In the genomic region with DNA sequence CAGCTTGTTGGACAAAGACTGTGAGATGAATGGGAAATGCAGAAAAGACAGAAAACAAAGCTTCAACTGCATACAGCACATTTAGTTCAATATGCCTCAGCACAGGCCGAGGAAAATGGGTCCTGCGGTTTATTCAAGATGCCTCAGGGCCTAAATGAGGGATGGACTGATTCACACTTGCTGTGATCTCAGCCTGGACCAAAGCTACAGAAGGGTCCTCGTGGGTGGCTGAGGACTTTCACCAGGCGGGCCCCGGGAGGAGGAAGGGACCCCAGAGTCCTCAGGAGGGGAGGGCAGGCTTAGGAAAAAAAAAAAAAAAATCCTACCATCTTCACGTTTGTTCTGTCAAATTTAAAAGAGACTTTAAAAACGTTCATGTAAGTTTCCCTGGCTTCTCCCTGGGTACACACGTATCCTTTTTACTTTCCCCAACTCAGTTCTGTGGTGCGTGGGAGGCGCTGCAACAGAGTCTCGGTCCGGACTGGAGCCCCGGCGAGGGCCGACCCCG, we compare ENCODE assay signal across 8 cellular contexts. TPM values are rescaled to one million over a fixed set of nuclear protein-coding genes. Genes with fewer than 3 reads are reported as not detected.
DNase-seq lines count a peak whose midpoint lies in the region; ATAC-seq, FAIRE-seq and TF ChIP-seq lines count a peak whose summit lies in the region.

No MANE protein-coding gene starts in this region.

- TF ChIP-seq POLR2A in H1 (IDR thresholded peaks at IDR 0.05; ENCODE audit: control extremely low read depth in 1 of 2, low read depth in 2 of 2, low read length in 2 of 2), result no peak

- CTCF ChIA-PET in H1 (lab: Charles Lee; ENCODE audit: partially characterized antibody), result interaction anchor here (0.9 to 3.1 kb wide), 21 partner anchors 9 to 401 kb away, joined by 3 to 21 read pairs (median 5); partner anchors contain the start of gene ZNF777

- H2BK12ac ChIP-seq in H1 (ENCODE audit: low read depth, low read length), result no peak overlapping the region; the same call in 1 of the 2 replicates

- H4K8ac ChIP-seq in H1 (ENCODE audit: extremely low read depth, insufficient read depth, low read length), result peak overlapping the region; percentile 92; the same call in 1 of the 2 replicates

- H3K4me3 ChIP-seq in H7 (ENCODE audit: insufficient read depth, low read depth, low read length), result peak overlapping the region; percentile 65
- H3K4me3 ChIP-seq in SJCRH30, result peak overlapping the region; percentile 64
- H3K4me3 ChIP-seq in H1 (ENCODE audit: extremely low read depth in 1 of 4, insufficient read depth in 2 of 4, low read depth in 3 of 4, low read length in 4 of 4), result peak overlapping the region; percentile 47 to 73 (median 50)

- H4K91ac ChIP-seq in H1 (replicated peaks; ENCODE audit: insufficient read length, low read length), result no peak overlapping the region

- no peak overlapping the region for H2AK5ac ChIP-seq in H1 (ENCODE audit: low read depth, low read length)

- WGBS in H1 (ENCODE audit: extremely low coverage in 1 of 2, insufficient coverage in 1 of 2, insufficient read length in 1 of 2, insufficient replicate concordance in 2 of 2, low coverage in 1 of 2, low lambda C conversion rate in 2 of 2, missing lambda C conversion rate in 1 of 2), 2 experiments, result 21% methylated on average over 16 of the region's 16 CpGs; no CpG with 5 or more reads in 1 of the 2 experiments

- peak overlapping the region; percentile 86; the same call in 1 of the 2 replicates for H2AFZ ChIP-seq in H1 (ENCODE audit: low read length)

- H3K79me2 ChIP-seq in H1 (ENCODE audit: control insufficient read depth in 1 of 2, insufficient read depth in 2 of 2, low read length in 2 of 2), result no peaks in the 10 kb centered on the region

- H3K27ac ChIP-seq in SJCRH30 (peak overlapping the region; percentile 67), H1 (ENCODE audit: low read depth, low read length) (no peak overlapping the region)

- no peaks in the 10 kb centered on the region for H4K20me1 ChIP-seq in H1 (replicated peaks in 1 of 2; ENCODE audit: control insufficient read depth in 1 of 2, insufficient read depth in 2 of 2, low read length in 2 of 2)

- no peak overlapping the region for H2BK15ac ChIP-seq in H1 (ENCODE audit: low read length)

- no peaks in the 10 kb centered on the region for H3K79me1 ChIP-seq in H1 (ENCODE audit: low read depth, low read length)

- peak overlapping the region; percentile 48; the same call in 1 of the 2 replicates for H3K18ac ChIP-seq in H1 (ENCODE audit: extremely low read depth, low read length)

- ATAC-seq in HG03039 (IDR thresholded peaks at IDR 0.05; ENCODE audit: unreplicated experiment) (no peak), HG03520 (IDR thresholded peaks at IDR 0.05; ENCODE audit: unreplicated experiment) (no peak), HG03280 (IDR thresholded peaks at IDR 0.05; ENCODE audit: unreplicated experiment) (no peak)

- no peak overlapping the region for H2BK20ac ChIP-seq in H1 (ENCODE audit: low read length)

- H3K4me1 ChIP-seq in SJCRH30 (no peaks in the 10 kb centered on the region), H1 (replicated peaks in 1 of 4; ENCODE audit: control insufficient read depth in 3 of 4, insufficient read depth in 4 of 4, low read length in 3 of 4) (peaks cover 0 to 3% (median 0%) of the 10 kb centered on the region in 4 experiments; a peak in 1 of 7 replicates)

- no peak overlapping the region for H4K5ac ChIP-seq in H1 (ENCODE audit: insufficient read length, low read depth, low read length)

- peak overlapping the region; percentile 71 to 90 for H3K4me2 ChIP-seq in H1 (ENCODE audit: insufficient read depth in 1 of 2, low read depth in 2 of 2, low read length in 2 of 2)

- H3K27me3 ChIP-seq in H7 (ENCODE audit: control insufficient read depth, insufficient read depth, low read length) (peaks cover 6% of the 10 kb centered on the region), SJCRH30 (no peaks in the 10 kb centered on the region), H1 (replicated peaks in 1 of 4; ENCODE audit: control insufficient read depth in 3 of 4, extremely low read depth in 1 of 4, insufficient read depth in 3 of 4, low read length in 3 of 4) (peaks cover 0 to 2% (median 1%) of the 10 kb centered on the region in 4 experiments; a peak in 1 of 7 replicates)

- no peak for FAIRE-seq in H1 (lab: Jason Lieb, UNC)

- no peak overlapping the region for H2BK5ac ChIP-seq in H1 (ENCODE audit: low read depth, low read length)

- peaks cover 4% of the 10 kb centered on the region for H3K36me3 ChIP-seq in H7 (replicated peaks; ENCODE audit: control insufficient read depth, insufficient read depth, low read length)
- H3K36me3 ChIP-seq in SJCRH30, result no peaks in the 10 kb centered on the region; the same call in 1 of the 2 replicates
- peaks cover under 1 to 2% (median 2%) of the 10 kb centered on the region in 4 experiments; a peak in 3 of 8 replicates for H3K36me3 ChIP-seq in H1 (ENCODE audit: control insufficient read depth in 2 of 4, insufficient read depth in 4 of 4, low read length in 3 of 4)

- TF ChIP-seq RAD21 in H1 (IDR thresholded peaks at IDR 0.05 in 1 of 2, conservative IDR thresholded peaks at IDR 0.05 in 1 of 2; ENCODE audit: low read depth in 2 of 2, low read length in 2 of 2), result no peak

- peak; percentile 84 for DNase-seq in EL
- peak; percentile 70 for DNase-seq in H7
- peak; percentile 57 to 73 for DNase-seq in SJCRH30
- DNase-seq in H1 (ENCODE audit: low read depth in 1 of 2, low spot score in 2 of 2), result no peak
- DNase-seq in myocyte (ENCODE audit: low read depth), result peak; percentile 70

- POLR2A ChIA-PET in H1 (lab: Charles Lee; ENCODE audit: partially characterized antibody), result interaction anchor here (0.7 to 2.8 kb wide), 18 partner anchors 8 to 307 kb away, joined by 3 to 9 read pairs (median 4); no protein-coding TSS in a partner anchor

- no peak for TF ChIP-seq EP300 in H1 (IDR thresholded peaks at IDR 0.05; ENCODE audit: borderline replicate concordance in 1 of 2, low read depth in 2 of 2, low read length in 2 of 2)

- H3K9ac ChIP-seq in H1 (replicated peaks in 1 of 4; ENCODE audit: extremely low read depth in 1 of 4, low read depth in 3 of 4, low read length in 3 of 4), result peak overlapping the region; percentile 10 to 65 (median 56); a peak in 6 of 7 replicates

- H3K23ac ChIP-seq in H1 (ENCODE audit: insufficient read length), result no peak overlapping the region

- H3K4ac ChIP-seq in H1 (replicated peaks; ENCODE audit: insufficient read length, low read depth, low read length), result no peak overlapping the region

- peak overlapping the region; percentile 9 for H3K56ac ChIP-seq in H1 (replicated peaks; ENCODE audit: insufficient read length, low read depth, low read length)

- H3K9me3 ChIP-seq in SJCRH30 (replicated peaks), result no peaks in the 10 kb centered on the region
- H3K9me3 ChIP-seq in H1 (ENCODE audit: insufficient read depth in 2 of 2, low read depth in 1 of 2, low read length in 1 of 2), result no peaks in the 10 kb centered on the region

- TF ChIP-seq CTCF in H1 (IDR thresholded peaks at IDR 0.05; ENCODE audit: control extremely low read depth in 1 of 3, insufficient read depth in 1 of 3, low read depth in 1 of 3, low read length in 3 of 3), result no peak

- H3K23me2 ChIP-seq in H1 (ENCODE audit: low read depth, low read length), result peaks cover 7% of the 10 kb centered on the region; the same call in 1 of the 2 replicates

- H3K14ac ChIP-seq in H1 (ENCODE audit: insufficient read length), result no peak overlapping the region

- H2BK120ac ChIP-seq in H1 (replicated peaks; ENCODE audit: low read depth, low read length), result no peak overlapping the region

TF ChIP-seq in H1, 55 proteins besides CTCF, POLR2A, EP300 and RAD21 (continues in another document):
- no peak for TF ChIP-seq SIX5 (IDR thresholded peaks at IDR 0.05; ENCODE audit: low read depth, low read length)
- TF ChIP-seq SUZ12 (IDR thresholded peaks at IDR 0.05; ENCODE audit: low read length), result no peak
- no peak for TF ChIP-seq SAP30 (IDR thresholded peaks at IDR 0.05; ENCODE audit: insufficient read depth, insufficient replicate concordance, low read length)
- TF ChIP-seq POU5F1 (IDR thresholded peaks at IDR 0.05; ENCODE audit: low read depth, low read length), result no peak
- no peak for TF ChIP-seq POLR2AphosphoS5 (IDR thresholded peaks at IDR 0.05; ENCODE audit: low read depth, low read length)

RNA-seq across cellular contexts. Expression of gene ZNF783, which starts 0.6 kb away (rescaled TPM):
- 3.2 and 6.1 TPM in 2 replicates for total RNA-seq in H7 (2014; rRNA removed; shearing (Covaris generic))
- 10.8 and 11.9 TPM in 2 replicates for total RNA-seq in SJCRH30 (2014; rRNA removed; shearing (Covaris generic))
- 7.3 and 8.3 TPM in 2 replicates for total RNA-seq in H1 (2021; fragmentation: NEBNext Ultra II Directional; extraction: Animal tissue kit (Norgen Biotek cat#: 25700))
- 8.2 and 10.3 TPM in 2 replicates for polyA plus RNA-seq in H1 (2011; rRNA removed)
- polyA plus RNA-seq in H1 (2011; cell fraction: cytosol; rRNA removed), result 10.9 TPM
- 28.9 TPM for polyA plus RNA-seq in H1 (2011; cell fraction: nucleus; rRNA removed)
- 4.0 to 9.1 TPM (median 6.6 TPM) in 4 replicates for polyA plus RNA-seq in H1 (2012, experiment 1 of 2)
- 3.2 TPM for polyA plus RNA-seq in H1 (2012, experiment 2 of 2)
- polyA plus RNA-seq in H1 (2013, experiment 1 of 2), result 4.3 TPM
- 4.2 TPM for polyA plus RNA-seq in H1 (2013, experiment 2 of 2)
- 4.8 and 5.3 TPM in 2 replicates for polyA minus RNA-seq in H1 (2011; rRNA and poly(A)+ RNA removed)
- 3.9 TPM for polyA minus RNA-seq in H1 (2011; cell fraction: cytosol; rRNA and poly(A)+ RNA removed)
- 11.9 TPM for polyA minus RNA-seq in H1 (2011; cell fraction: nucleus; rRNA and poly(A)+ RNA removed)
- 18.1 and 23.6 TPM in 2 replicates for total RNA-seq in myocyte
- 18.1 TPM for polyA plus RNA-seq in myocyte (2012)

RNA-seq across cellular contexts. Expression of gene ZNF212, which starts 21.9 kb away (rescaled TPM):
- total RNA-seq in H7 (2014; rRNA removed; shearing (Covaris generic)), result 9.7 and 10.7 TPM in 2 replicates
- total RNA-seq in SJCRH30 (2014; rRNA removed; shearing (Covaris generic)), result 10.0 and 11.5 TPM in 2 replicates
- 19.3 and 20.1 TPM in 2 replicates for total RNA-seq in H1 (2021; fragmentation: NEBNext Ultra II Directional; extraction: Animal tissue kit (Norgen Biotek cat#: 25700))
- 6.7 and 9.1 TPM in 2 replicates for polyA plus RNA-seq in H1 (2011; rRNA removed)
- 10.7 TPM for polyA plus RNA-seq in H1 (2011; cell fraction: cytosol; rRNA removed)
- 13.6 TPM for polyA plus RNA-seq in H1 (2011; cell fraction: nucleus; rRNA removed)
- polyA plus RNA-seq in H1 (2012, experiment 1 of 2), result 13.3 to 16.9 TPM (median 14.4 TPM) in 4 replicates
- 8.3 TPM for polyA plus RNA-seq in H1 (2012, experiment 2 of 2)
- polyA plus RNA-seq in H1 (2013, experiment 1 of 2), result 7.2 TPM
- polyA plus RNA-seq in H1 (2013, experiment 2 of 2), result 7.1 TPM
- 6.1 and 8.2 TPM in 2 replicates for polyA minus RNA-seq in H1 (2011; rRNA and poly(A)+ RNA removed)
- polyA minus RNA-seq in H1 (2011; cell fraction: cytosol; rRNA and poly(A)+ RNA removed), result 7.0 TPM
- polyA minus RNA-seq in H1 (2011; cell fraction: nucleus; rRNA and poly(A)+ RNA removed), result 9.7 TPM
- 5.9 and 8.0 TPM in 2 replicates for total RNA-seq in myocyte
- 8.7 TPM for polyA plus RNA-seq in myocyte (2012)

Comparison
In these comparisons a context has a peak if more than half of its experiments do, and no peak if none do; other contexts are left out.
1. DNase-seq: peak in EL (single experiment), H7 (single experiment), SJCRH30 (2 of 2) and myocyte (single experiment); none in H1 (0 of 2).
2. Peak in every context shown above with its lines, with median percentiles within 50 percentile points of each other: H3K4me3 ChIP-seq.